Comparison of ENCODE assay signal across 28 cellular contexts in the genomic region with DNA sequence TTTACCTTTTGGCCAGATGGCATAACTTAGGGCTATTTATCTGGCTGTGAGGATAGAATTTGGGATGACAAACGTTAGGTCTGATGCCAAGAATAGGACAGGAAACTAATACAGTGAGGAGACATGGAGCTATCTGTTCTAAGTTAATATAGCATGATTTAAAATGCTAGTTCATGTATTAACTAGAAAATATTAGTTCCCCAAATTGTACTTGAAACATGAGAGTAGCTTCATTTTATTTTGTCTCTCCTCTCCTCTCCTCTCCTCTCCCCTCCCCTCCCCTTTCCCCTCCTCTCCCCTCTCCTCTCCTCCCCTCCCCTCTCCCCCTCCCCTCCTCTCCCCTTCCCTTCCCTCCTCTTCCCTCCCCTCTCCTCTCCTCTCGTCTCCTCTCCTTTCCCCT.
"Had no signal": no experiment of that assay in that cellular context is flagged by ENCODE, and none has a peak within 500 bp of the region (broad histone marks: within the 10 kb centered on the region; RNA-seq: fewer than 3 reads in every experiment).

No MANE protein-coding gene starts in this region.

- ATAC-seq: left colon; natural killer cell; sciatic nerve; stimulated activated naive B cell treated with anti-CD40 and anti-IgM and Interleukin-4, amounts not matched to agents 10 μg/mL and 1 μg/mL and 100 μg/mL, for 72 hours; stimulated activated naive CD8-positive, alpha-beta T cell treated with anti-CD3 and anti-CD28 coated beads, Interleukin-15, Interleukin-2, amounts not matched to agents 100 U/mL and 50 U/mL, for 24 hours had no signal

- H3K4me3 ChIP-seq: left ventricle myocardium inferior, lung, neural progenitor cell, right atrium auricular region, skin epidermis, stomach, testis, thyroid gland, transverse colon, upper lobe of left lung, vagina had no signal

- H3K4me1 ChIP-seq: left ventricle myocardium inferior, neural progenitor cell, right atrium auricular region, stomach, testis, thyroid gland, transverse colon, vagina had no signal

- H3K27ac ChIP-seq: left ventricle myocardium inferior, neural progenitor cell, neutrophil, right atrium auricular region, skin epidermis, stomach, testis, thyroid gland, transverse colon, upper lobe of left lung, vagina had no signal

- H3K4me2 ChIP-seq: neural progenitor cell had no signal

- H3K9me3 ChIP-seq: left ventricle myocardium inferior, neutrophil, right atrium auricular region, stomach, testis, thyroid gland, transverse colon, upper lobe of left lung, vagina had no signal

- FAIRE-seq: islet of Langerhans, kidney had no signal

- H3K27me3 ChIP-seq: neural progenitor cell, right atrium auricular region, testis, thyroid gland, transverse colon, upper lobe of left lung, vagina had no signal

- H3K36me3 ChIP-seq: left ventricle myocardium inferior, neural progenitor cell, neutrophil, right atrium auricular region, stomach, thyroid gland, transverse colon, upper lobe of left lung, vagina had no signal

- H2AFZ ChIP-seq: neural progenitor cell had no signal

- H3K9ac ChIP-seq: neural progenitor cell had no signal

- DNase-seq: hypothalamus; immature natural killer cell; kidney; left colon; left ventricle myocardium inferior; naive B cell; natural killer cell; nephron progenitor cell; occipital lobe; stimulated activated CD4-positive, alpha-beta T cell treated with anti-CD3 and anti-CD28 coated beads, Interleukin-12 subunit alpha, Interleukin-12 subunit beta, amount 100 ng/mL, for 4 hours; stimulated activated CD4-positive, alpha-beta T cell treated with anti-CD3 and anti-CD28 coated beads, Interleukin-15, amount 100 ng/mL, for 24 hours; stimulated activated CD4-positive, alpha-beta T cell treated with anti-CD3 and anti-CD28 coated beads, Interleukin-2, amount 100 ng/mL, for 24 hours; stimulated activated CD4-positive, alpha-beta T cell treated with anti-CD3 and anti-CD28 coated beads, Interleukin-4, amount 100 ng/mL, for 1 hour; stimulated activated naive B cell treated with anti-CD40 and anti-IgM and Interleukin-4, amounts not matched to agents 10 μg/mL and 1 μg/mL and 100 μg/mL, for 72 hours; stimulated activated naive CD8-positive, alpha-beta T cell treated with anti-CD3 and anti-CD28 coated beads, Interleukin-15, Interleukin-2, amounts not matched to agents 100 U/mL and 50 U/mL, for 24 hours; stomach; testis; thyroid gland; transverse colon; upper lobe of left lung had no signal
